In the genomic region with DNA sequence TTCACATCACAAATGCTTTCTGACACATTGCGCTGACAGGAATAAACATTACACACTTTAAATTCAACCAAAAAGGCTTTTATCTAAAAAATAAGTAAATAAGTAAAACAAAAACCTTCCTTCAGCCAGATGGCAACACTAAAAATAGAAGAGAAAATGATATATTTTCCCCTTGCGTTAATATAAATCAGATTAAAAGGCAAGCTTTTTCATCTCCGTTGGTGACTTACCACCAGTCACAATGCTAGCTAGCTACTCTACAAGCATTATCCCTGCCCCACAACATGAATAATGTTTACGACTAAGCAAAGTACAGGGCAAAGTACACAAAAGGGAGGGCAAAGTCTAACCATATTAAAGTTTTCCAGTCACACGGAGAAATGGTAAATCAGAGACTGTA, we compare ENCODE assay signal across 33 cellular contexts.
DNase-seq lines count a peak whose midpoint lies in the region; ATAC-seq and TF ChIP-seq lines count a peak whose summit lies in the region.
"Had no signal": no experiment of that assay in that cellular context is flagged by ENCODE, and none has a peak within 500 bp of the region (broad histone marks: within the 10 kb centered on the region; RNA-seq: fewer than 3 reads in every experiment).

No MANE protein-coding gene starts in this region.

- POLR2A ChIA-PET in SK-N-SH (lab: Yijun Ruan, JAX) = no interaction called here

- no peaks in the 10 kb centered on the region for H3K9me3 ChIP-seq in SK-N-SH
- H3K9me3 ChIP-seq in body of pancreas = no peaks in the 10 kb centered on the region
- no peaks in the 10 kb centered on the region for H3K9me3 ChIP-seq in right lobe of liver
- H3K9me3 ChIP-seq: Caco-2, esophagus muscularis mucosa, suprapubic skin, upper lobe of right lung had no signal

- H3K36me3 ChIP-seq in SK-N-SH (replicated peaks in 1 of 2; ENCODE audit: control insufficient read depth in 1 of 2, insufficient read depth in 2 of 2, low read length in 1 of 2) = no peaks in the 10 kb centered on the region
- H3K36me3 ChIP-seq in body of pancreas (replicated peaks in 1 of 2; ENCODE audit: insufficient read depth in 1 of 2, low read depth in 2 of 2) = no peaks in the 10 kb centered on the region
- H3K36me3 ChIP-seq in right lobe of liver = no peaks in the 10 kb centered on the region
- H3K36me3 ChIP-seq: esophagus muscularis mucosa, suprapubic skin, upper lobe of right lung had no signal

- ATAC-seq in SK-N-SH treated with all-trans-retinoic acid at 6 μM for 48 hours (no peak), body of pancreas (peak; percentile 54), right lobe of liver (peak; percentile 60 to 73 (median 64)), HG03521 (IDR thresholded peaks at IDR 0.05; ENCODE audit: unreplicated experiment) (no peak)
- no peak for ATAC-seq in stimulated activated naive CD8-positive, alpha-beta T cell treated with anti-CD3 and anti-CD28 coated beads, Interleukin-15, Interleukin-2, amounts not matched to agents 100 U/mL and 50 U/mL, for 24 hours
- ATAC-seq: activated naive CD8-positive, alpha-beta T cell treated with anti-CD3 and anti-CD28 coated beads, Interleukin-2, amount 50 U/mL, for 24 hours; activated T-cell treated with anti-CD3 and anti-CD28 coated beads, Interleukin-2, amount 50 U/mL, for 4 hours; foreskin keratinocyte; natural killer cell; stimulated activated memory B cell treated with anti-CD40 and anti-IgM and Interleukin-4, amounts not matched to agents 10 μg/mL and 1 μg/mL and 100 μg/mL, for 72 hours; upper lobe of right lung had no signal

- no peaks in the 10 kb centered on the region for H4K20me1 ChIP-seq in SK-N-SH (ENCODE audit: insufficient read depth)

- no peak overlapping the region for H2AFZ ChIP-seq in SK-N-SH (ENCODE audit: low read depth)

- H3K4me1 ChIP-seq in SK-N-SH (ENCODE audit: control insufficient read depth in 1 of 2, insufficient read depth in 2 of 2, low read depth in 1 of 2, low read length in 1 of 2) (peaks cover 0 to 2% of the 10 kb centered on the region in 2 experiments; a peak in 2 of 4 replicates), body of pancreas (peaks cover 55% of the 10 kb centered on the region), right lobe of liver (peaks cover 0 to 20% (median 0%) of the 10 kb centered on the region in 4 donors)
- H3K4me1 ChIP-seq: esophagus muscularis mucosa, upper lobe of right lung had no signal

- H3K4me3 ChIP-seq in SK-N-SH (ENCODE audit: low read depth in 2 of 2, low read length in 1 of 2) = no peak overlapping the region
- no peak overlapping the region for H3K4me3 ChIP-seq in body of pancreas
- no peak overlapping the region for H3K4me3 ChIP-seq in right lobe of liver
- H3K4me3 ChIP-seq: esophagus muscularis mucosa, lung, suprapubic skin, upper lobe of right lung had no signal

- no peak for TF ChIP-seq RAD21 in SK-N-SH (IDR thresholded peaks at IDR 0.05; ENCODE audit: low read length)

- TF ChIP-seq EP300 in SK-N-SH (IDR thresholded peaks at IDR 0.05; ENCODE audit: borderline replicate concordance in 1 of 2, low read depth in 1 of 2, low read length in 1 of 2) = no peak

- H3K9ac ChIP-seq in SK-N-SH = no peak overlapping the region
- H3K9ac ChIP-seq: KMS-11 had no signal

- intact Hi-C loops in body of pancreas (cut with DNase I) (no loop called here), right lobe of liver (cut with DNase I) (no loop called here)

- TF ChIP-seq POLR2A in body of pancreas (IDR thresholded peaks at IDR 0.05) = no peak
- no peak for TF ChIP-seq POLR2A in right lobe of liver (IDR thresholded peaks at IDR 0.05)

- no peaks in the 10 kb centered on the region for H3K79me2 ChIP-seq in SK-N-SH (ENCODE audit: insufficient read depth)

- H3F3A ChIP-seq in SK-N-SH (replicated peaks; ENCODE audit: insufficient read depth) = no peaks in the 10 kb centered on the region

- H3K27ac ChIP-seq in SK-N-SH (ENCODE audit: low read depth in 2 of 2, low read length in 1 of 2) (peak overlapping the region in 1 of 2 experiments; percentile 34; a peak in 2 of 4 replicates), body of pancreas (peak overlapping the region in 1 of 4 donors; percentile 37), right lobe of liver (peak overlapping the region in 1 of 3 donors; percentile 22), temporal lobe (ENCODE audit: low read depth, low read length) (peak overlapping the region; percentile 69)
- H3K27ac ChIP-seq: esophagus muscularis mucosa, foreskin keratinocyte, KMS-11, suprapubic skin, upper lobe of right lung had no signal

- H3K4me2 ChIP-seq in SK-N-SH = no peak overlapping the region
- H3K4me2 ChIP-seq: KMS-11 had no signal

- TF ChIP-seq CTCF in SK-N-SH (IDR thresholded peaks at IDR 0.05) (no peak), body of pancreas (IDR thresholded peaks at IDR 0.05) (no peak), right lobe of liver (IDR thresholded peaks at IDR 0.05) (no peak)

- H3K9me2 ChIP-seq in SK-N-SH = no peaks in the 10 kb centered on the region

- DNase-seq in SK-N-SH = peak; percentile 20
- no peak for DNase-seq in body of pancreas
- DNase-seq in right lobe of liver = no peak
- DNase-seq in stimulated activated naive CD8-positive, alpha-beta T cell treated with anti-CD3 and anti-CD28 coated beads, Interleukin-15, Interleukin-2, amounts not matched to agents 100 U/mL and 50 U/mL, for 24 hours = no peak
- no peak for DNase-seq in DMS79 treated with DMSO at 0.1 percent for 48 hours (lab: John Stamatoyannopoulos, UW)
- DNase-seq: 8988T; activated CD4-positive, alpha-beta T cell treated with anti-CD3 and anti-CD28 coated beads for 48 hours; activated naive CD8-positive, alpha-beta T cell treated with anti-CD3 and anti-CD28 coated beads, Interleukin-2, amount 50 U/mL, for 24 hours; activated T-cell treated with anti-CD3 and anti-CD28 coated beads, Interleukin-2, amount 50 U/mL, for 4 hours; Caco-2; central memory CD4-positive, alpha-beta T cell; DMS79; foreskin keratinocyte; GDM1; head of caudate nucleus; kidney; MM.1S; natural killer cell; NCI-H1417 treated with DMSO at 0.1 percent for 48 hours; NCI-H2227 treated with DMSO at 0.1 percent for 48 hours; nucleus accumbens; SHP77 treated with DMSO at 0.1 percent for 48 hours; SW 1271; T-helper 9 cell; upper lobe of right lung had no signal

- WGBS in SK-N-SH (ENCODE audit: low lambda C conversion rate) = 26% methylated on average over 5 of the region's 5 CpGs
- 14 to 16% methylated on average over 5 of the region's 5 CpGs for WGBS in body of pancreas, 2 donors
- WGBS in right lobe of liver (ENCODE audit: insufficient coverage, low coverage, low lambda C conversion rate, missing lambda C conversion rate) = 33% methylated on average over 5 of the region's 5 CpGs

- H3K27me3 ChIP-seq in SK-N-SH (ENCODE audit: insufficient read depth) (no peaks in the 10 kb centered on the region), body of pancreas (no peaks in the 10 kb centered on the region), right lobe of liver (no peaks in the 10 kb centered on the region)
- H3K27me3 ChIP-seq: esophagus muscularis mucosa, foreskin keratinocyte, suprapubic skin, upper lobe of right lung had no signal

- CTCF ChIA-PET in SK-N-SH (lab: Yijun Ruan, JAX) = interaction anchor here (0.8 to 1.4 kb wide), 5 partner anchors 8 to 120 kb away, joined by 3 to 5 read pairs (median 3); partner anchors contain the start of gene MAP7

TF ChIP-seq in SK-N-SH, 30 proteins besides CTCF, POLR2A, EP300 and RAD21:
- no peak for TF ChIP-seq FOXM1 (IDR thresholded peaks at IDR 0.05; ENCODE audit: low read depth)
- peak; percentile 6; the same call in 1 of the 2 replicates for TF ChIP-seq GATA2 (CRISPR knock-in tag; IDR thresholded peaks at IDR 0.05)
- no peak for TF ChIP-seq EZH2phosphoT487 (IDR thresholded peaks at IDR 0.05; ENCODE audit: borderline replicate concordance, low read depth)
- TF ChIP-seq NRF1 (IDR thresholded peaks at IDR 0.05; ENCODE audit: low read depth, low read length) = no peak

TF ChIP-seq in SK-N-SH treated with all-trans-retinoic acid at 6 μM for 48 hours, 23 proteins besides CTCF, POLR2A, EP300 and RAD21 (continues in another document):
- TF ChIP-seq CSDC2 (CRISPR knock-in tag; IDR thresholded peaks at IDR 0.05) (no peak), RARB (CRISPR knock-in tag; IDR thresholded peaks at IDR 0.05) (no peak), SNAI2 (CRISPR knock-in tag; IDR thresholded peaks at IDR 0.05) (no peak), OSR1 (CRISPR knock-in tag; IDR thresholded peaks at IDR 0.05) (no peak), ZFP3 (CRISPR knock-in tag; IDR thresholded peaks at IDR 0.05) (no peak), CREB5 (CRISPR knock-in tag; IDR thresholded peaks at IDR 0.05; ENCODE audit: low read depth) (no peak), ZNF70 (CRISPR knock-in tag; IDR thresholded peaks at IDR 0.05) (no peak), ESRRG (CRISPR knock-in tag; IDR thresholded peaks at IDR 0.05) (no peak)
- TF ChIP-seq, protein P1, sequence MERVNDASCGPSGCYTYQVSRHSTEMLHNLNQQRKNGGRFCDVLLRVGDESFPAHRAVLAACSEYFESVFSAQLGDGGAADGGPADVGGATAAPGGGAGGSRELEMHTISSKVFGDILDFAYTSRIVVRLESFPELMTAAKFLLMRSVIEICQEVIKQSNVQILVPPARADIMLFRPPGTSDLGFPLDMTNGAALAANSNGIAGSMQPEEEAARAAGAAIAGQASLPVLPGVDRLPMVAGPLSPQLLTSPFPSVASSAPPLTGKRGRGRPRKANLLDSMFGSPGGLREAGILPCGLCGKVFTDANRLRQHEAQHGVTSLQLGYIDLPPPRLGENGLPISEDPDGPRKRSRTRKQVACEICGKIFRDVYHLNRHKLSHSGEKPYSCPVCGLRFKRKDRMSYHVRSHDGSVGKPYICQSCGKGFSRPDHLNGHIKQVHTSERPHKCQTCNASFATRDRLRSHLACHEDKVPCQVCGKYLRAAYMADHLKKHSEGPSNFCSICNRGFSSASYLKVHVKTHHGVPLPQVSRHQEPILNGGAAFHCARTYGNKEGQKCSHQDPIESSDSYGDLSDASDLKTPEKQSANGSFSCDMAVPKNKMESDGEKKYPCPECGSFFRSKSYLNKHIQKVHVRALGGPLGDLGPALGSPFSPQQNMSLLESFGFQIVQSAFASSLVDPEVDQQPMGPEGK (CRISPR knock-in tag; IDR thresholded peaks at IDR 0.05; ENCODE audit: borderline replicate concordance) = no peak

Comparison
In these comparisons a context has a peak if more than half of its experiments do, and no peak if none do; other contexts are left out.
1. ATAC-seq: peak in body of pancreas (single experiment) and right lobe of liver (4 of 4); none in SK-N-SH treated with all-trans-retinoic acid at 6 μM for 48 hours (single experiment), stimulated activated naive CD8-positive, alpha-beta T cell treated with anti-CD3 and anti-CD28 coated beads, Interleukin-15, Interleukin-2, amounts not matched to agents 100 U/mL and 50 U/mL, for 24 hours (single experiment) and HG03521 (single experiment).